9 cellular contexts compared by ENCODE assay signal in genomic region chr3:195117978-195118581, GRCh38.
DNase-seq lines count a peak whose midpoint lies in the region; ATAC-seq and TF ChIP-seq lines count a peak whose summit lies in the region.
"Had no signal": no experiment of that assay in that cellular context is flagged by ENCODE, and none has a peak within 500 bp of the region (broad histone marks: within the 10 kb centered on the region; RNA-seq: fewer than 3 reads in every experiment).

No MANE protein-coding gene starts in this region.

- TF ChIP-seq CTCF in GM06990 (IDR thresholded peaks at IDR 0.05; ENCODE audit: insufficient read depth, low read length, poor library complexity, severe bottlenecking) (peak; percentile 42), colonic mucosa (IDR thresholded peaks at IDR 0.05) (no peak), nephron (IDR thresholded peaks at IDR 0.05; ENCODE audit: unreplicated experiment in 3 of 3) (peak in 1 of 3 experiments; percentile 24)

- H3K36me3 Mint-ChIP-seq in nephron (ENCODE audit: low read depth), result no peaks in the 10 kb centered on the region

- DNase-seq in GM06990 (ENCODE audit: extremely low read depth, insufficient read length) (no peak), M059J (ENCODE audit: low read depth) (peak; percentile 72), colonic mucosa (peak; percentile 34), NCI-H2227 treated with DMSO at 0.1 percent for 48 hours (lab: John Stamatoyannopoulos, UW) (no peak), HAP-1 (ENCODE audit: low spot score in 2 of 2) (no peak)
- DNase-seq in activated effector memory CD4-positive, alpha-beta T cell treated with Interleukin-2 at 50 U/mL for 16 hours, result no peak
- DNase-seq: hypothalamus had no signal

- H3K27me3 ChIP-seq in GM06990 (replicated peaks; ENCODE audit: control insufficient read depth, insufficient read depth, low read length) (no peaks in the 10 kb centered on the region), colonic mucosa (no peaks in the 10 kb centered on the region), HAP-1 (ENCODE audit: low read depth) (no peaks in the 10 kb centered on the region)

- in situ Hi-C loops in HAP-1 (cut with MboI; ENCODE audit: low sequenced_read_pairs), result no loop called here

- H3K4me3 ChIP-seq in GM06990 (replicated peaks; ENCODE audit: low read depth, low read length) (no peak overlapping the region), colonic mucosa (no peak overlapping the region), HAP-1 (no peak overlapping the region)

- H3K9me3 ChIP-seq in colonic mucosa, result no peaks in the 10 kb centered on the region
- H3K9me3 ChIP-seq in HAP-1, result no peaks in the 10 kb centered on the region

- H3K9ac ChIP-seq in colonic mucosa (ENCODE audit: low read depth in 2 of 2, low read length in 2 of 2), result no peak overlapping the region

- H3K27ac Mint-ChIP-seq in nephron, result peak overlapping the region; percentile 17 to 44 (median 32)

- H3K27ac ChIP-seq in colonic mucosa, result no peak overlapping the region

- peaks cover 9% of the 10 kb centered on the region for H3K27me3 Mint-ChIP-seq in nephron (ENCODE audit: low read depth)

- H3K4me3 Mint-ChIP-seq in nephron, result no peak overlapping the region

- no peaks in the 10 kb centered on the region for H3K9me3 Mint-ChIP-seq in nephron

- H3K4me1 Mint-ChIP-seq in nephron, result peaks cover 44% of the 10 kb centered on the region

- ATAC-seq in GM21737 (IDR thresholded peaks at IDR 0.05; ENCODE audit: unreplicated experiment), result no peak

- H3K36me3 ChIP-seq in GM06990 (ENCODE audit: control insufficient read depth, insufficient read depth, low read length) (no peaks in the 10 kb centered on the region), colonic mucosa (no peaks in the 10 kb centered on the region), HAP-1 (replicated peaks) (no peaks in the 10 kb centered on the region)

- intact Hi-C loops in colonic mucosa (cut with DNase I), result loop anchor here (10.0 kb wide), 1 partner anchor 137 kb away; no protein-coding TSS in a partner anchor

- H3K4me1 ChIP-seq in colonic mucosa (no peaks in the 10 kb centered on the region), HAP-1 (peaks cover 2% of the 10 kb centered on the region)

Comparison
In these comparisons a context has a peak if more than half of its experiments do, and no peak if none do; other contexts are left out.
1. DNase-seq: peak in M059J (single experiment) and colonic mucosa (single experiment); none in GM06990 (single experiment), NCI-H2227 treated with DMSO at 0.1 percent for 48 hours (single experiment), HAP-1 (0 of 2) and activated effector memory CD4-positive, alpha-beta T cell treated with Interleukin-2 at 50 U/mL for 16 hours (single experiment).